ENCODE assay signal across 2 cellular contexts in the genomic region with DNA sequence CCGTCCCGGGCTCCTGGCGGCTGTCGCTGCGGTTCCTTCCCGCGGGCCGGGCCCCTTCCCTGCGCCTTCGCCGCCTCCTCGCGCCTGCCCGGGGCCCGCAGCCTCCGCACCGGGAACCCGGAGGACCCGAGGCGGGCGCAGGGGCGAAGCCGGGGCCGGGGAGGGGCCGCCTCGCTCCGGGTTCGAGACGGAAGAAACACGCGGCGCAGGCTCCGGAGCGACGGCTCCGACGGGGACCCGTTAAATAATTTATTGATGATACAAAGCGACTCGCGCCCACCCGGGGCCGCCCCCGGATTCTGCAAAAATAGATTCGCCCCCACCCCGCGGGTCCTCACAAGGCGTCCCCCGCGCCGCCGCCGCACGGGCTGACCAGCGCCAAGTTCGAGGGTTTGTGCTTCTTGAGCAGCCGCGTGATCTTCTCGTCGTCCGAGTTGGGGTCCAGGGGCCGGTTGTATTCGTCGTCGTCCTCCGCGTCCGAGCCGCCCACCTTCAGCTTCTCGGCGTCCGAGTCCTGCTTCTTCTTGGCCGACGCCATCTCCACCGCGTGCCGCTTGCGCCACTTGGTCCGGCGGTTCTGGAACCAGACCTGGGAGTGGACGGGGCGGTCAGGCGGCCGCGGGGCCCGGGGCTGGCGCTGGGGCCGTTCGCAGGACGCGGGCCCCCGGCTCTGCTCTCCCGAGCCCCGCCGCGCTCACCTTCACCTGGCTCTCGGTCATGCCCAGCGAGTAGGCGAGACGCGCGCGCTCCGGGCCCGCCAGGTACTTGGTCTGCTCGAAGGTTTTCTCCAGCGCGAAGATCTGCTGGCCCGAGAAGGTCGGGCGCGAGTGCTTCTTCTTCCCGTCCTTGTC.
TF ChIP-seq lines count a peak whose summit lies in the region.

No MANE protein-coding gene starts in this region.

TF ChIP-seq in A549, 52 proteins besides CTCF, POLR2A, EP300 and RAD21:
- no peak for TF ChIP-seq EHF (CRISPR knock-in tag; IDR thresholded peaks at IDR 0.05)
- TF ChIP-seq CHD2 (IDR thresholded peaks at IDR 0.05; ENCODE audit: low read length, partially characterized antibody) = no peak
- TF ChIP-seq, protein P1, sequence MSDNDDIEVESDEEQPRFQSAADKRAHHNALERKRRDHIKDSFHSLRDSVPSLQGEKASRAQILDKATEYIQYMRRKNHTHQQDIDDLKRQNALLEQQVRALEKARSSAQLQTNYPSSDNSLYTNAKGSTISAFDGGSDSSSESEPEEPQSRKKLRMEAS (IDR thresholded peaks at IDR 0.05) = no peak
- TF ChIP-seq KDM1A (IDR thresholded peaks at IDR 0.05; ENCODE audit: low read depth) = no peak
- TF ChIP-seq FOXS1 (CRISPR knock-in tag; IDR thresholded peaks at IDR 0.05) = no peak
- no peak for TF ChIP-seq RARB (CRISPR knock-in tag; IDR thresholded peaks at IDR 0.05)

TF ChIP-seq in IMR-90, 13 proteins besides CTCF, POLR2A, EP300 and RAD21:
- TF ChIP-seq RFX5 (IDR thresholded peaks at IDR 0.05; ENCODE audit: low read depth, low read length) (no peak), MAFK (IDR thresholded peaks at IDR 0.05; ENCODE audit: low read depth, low read length) (no peak), MXI1 (IDR thresholded peaks at IDR 0.05; ENCODE audit: borderline replicate concordance, low read depth, low read length) (no peak), FOS (IDR thresholded peaks at IDR 0.05; ENCODE audit: low read depth, low read length) (no peak)
